In the genomic region with DNA sequence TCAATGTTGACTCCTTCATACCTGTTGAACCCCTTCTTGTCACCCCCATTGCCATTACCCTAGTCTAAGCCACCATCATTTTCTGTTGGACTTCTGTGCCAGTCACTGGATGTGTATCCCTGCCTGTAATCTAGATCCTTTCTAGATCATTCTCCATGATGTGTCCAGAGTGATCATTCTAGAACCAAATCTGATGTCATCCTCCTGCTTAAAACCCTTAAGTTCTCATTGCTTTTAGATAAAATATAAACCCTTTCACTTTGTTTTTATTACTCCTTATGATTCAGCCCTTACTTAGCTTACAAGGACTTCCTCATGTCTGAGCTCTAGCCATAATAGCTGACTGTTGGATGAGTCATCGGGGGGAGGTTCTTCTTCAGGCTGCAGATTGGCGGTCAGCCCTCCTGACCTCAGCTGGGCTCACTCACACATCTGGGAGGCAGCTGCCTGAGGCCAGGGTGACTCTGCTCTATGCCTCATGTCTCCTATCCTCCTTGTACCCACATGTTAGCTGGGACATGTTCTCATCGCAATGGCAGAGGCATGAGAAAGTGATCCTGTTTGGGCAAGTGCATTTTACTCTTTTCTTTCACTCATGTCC, we compare ENCODE assay signal across 8 cellular contexts.
A peak's percentile ranks its signal among the peaks of the same experiment; 100 is the strongest.
DNase-seq lines count a peak whose midpoint lies in the region; ATAC-seq and TF ChIP-seq lines count a peak whose summit lies in the region.

No MANE protein-coding gene starts in this region.

- intact Hi-C loops in aorta (cut with DNase I): no loop called here

- H3K4me1 Mint-ChIP-seq in CD4-positive, CD25-positive, alpha-beta regulatory T cell: no peaks in the 10 kb centered on the region

- no peaks in the 10 kb centered on the region for H4K20me1 ChIP-seq in Loucy (ENCODE audit: insufficient read depth, low read length, poor library complexity, severe bottlenecking)

- no peak overlapping the region for H3K27ac Mint-ChIP-seq in CD4-positive, CD25-positive, alpha-beta regulatory T cell

- no peak overlapping the region for H3K4me2 ChIP-seq in Loucy (ENCODE audit: low read depth, low read length, poor library complexity, severe bottlenecking)

- no peaks in the 10 kb centered on the region for H3K9me2 ChIP-seq in Loucy (replicated peaks; ENCODE audit: low read depth, low read length)

- H3K79me2 ChIP-seq in Loucy (ENCODE audit: insufficient read depth, low read length): no peaks in the 10 kb centered on the region

- H3K9ac ChIP-seq in Loucy (ENCODE audit: low read depth, low read length, poor library complexity, severe bottlenecking): no peak overlapping the region

- no peaks in the 10 kb centered on the region for H3K36me3 ChIP-seq in CD4-positive, CD25-positive, alpha-beta regulatory T cell (ENCODE audit: control insufficient read depth, insufficient read depth, low read length)
- H3K36me3 ChIP-seq in Loucy (ENCODE audit: insufficient read depth, low read length) (no peaks in the 10 kb centered on the region), aorta (ENCODE audit: control insufficient read depth in 1 of 2, insufficient read depth in 2 of 2, low read length in 1 of 2) (no peaks in the 10 kb centered on the region)

- peak overlapping the region; percentile 36; the same call in 1 of the 2 replicates for H2AFZ ChIP-seq in Loucy (ENCODE audit: low read length)

- no peaks in the 10 kb centered on the region for H3K27me3 Mint-ChIP-seq in CD4-positive, CD25-positive, alpha-beta regulatory T cell

- ATAC-seq in CD4-positive, CD25-positive, alpha-beta regulatory T cell (ENCODE audit: low read depth in 2 of 2): peak; percentile 18 to 38
- ATAC-seq in left lobe of liver (peak; percentile 78), aorta (ENCODE audit: low FRiP score) (peak; percentile 93), HG03432 (IDR thresholded peaks at IDR 0.05; ENCODE audit: unreplicated experiment) (no peak)

- H3F3A ChIP-seq in Loucy (ENCODE audit: low read depth): no peaks in the 10 kb centered on the region

- no peaks in the 10 kb centered on the region for H3K4me1 ChIP-seq in CD4-positive, CD25-positive, alpha-beta regulatory T cell (ENCODE audit: control insufficient read depth, insufficient read depth, low read length, poor library complexity, severe bottlenecking)
- H3K4me1 ChIP-seq in Loucy (ENCODE audit: insufficient read depth, low read length, poor library complexity, severe bottlenecking) (no peaks in the 10 kb centered on the region), aorta (ENCODE audit: control insufficient read depth in 1 of 2, insufficient read depth in 2 of 2, low read length in 2 of 2) (peaks cover 0 to 4% of the 10 kb centered on the region in 2 donors)

- peaks cover 0 to 2% (median 0%) of the 10 kb centered on the region in 7 donors for H3K9me3 Mint-ChIP-seq in CD4-positive, CD25-positive, alpha-beta regulatory T cell

- 39 to 42% methylated on average over 3 of the region's 3 CpGs for WGBS in aorta, 2 donors

- TF ChIP-seq CTCF in Loucy (conservative IDR thresholded peaks at IDR 0.05; ENCODE audit: low read length): no peak

- no peaks in the 10 kb centered on the region for H3K36me3 Mint-ChIP-seq in CD4-positive, CD25-positive, alpha-beta regulatory T cell

- H3K27ac ChIP-seq in CD4-positive, CD25-positive, alpha-beta regulatory T cell (ENCODE audit: insufficient read depth, low read length, poor library complexity, severe bottlenecking): no peak overlapping the region
- peak overlapping the region; percentile 44 to 92 for H3K27ac ChIP-seq in aorta (ENCODE audit: low read depth in 1 of 2, low read length in 2 of 2)

- no peaks in the 10 kb centered on the region for H3K27me3 ChIP-seq in CD4-positive, CD25-positive, alpha-beta regulatory T cell (ENCODE audit: control insufficient read depth, insufficient read depth, low read length)
- H3K27me3 ChIP-seq in Loucy (ENCODE audit: insufficient read depth, low read length, poor library complexity, severe bottlenecking): no peaks in the 10 kb centered on the region
- H3K27me3 ChIP-seq in aorta (ENCODE audit: control insufficient read depth in 1 of 2, insufficient read depth in 2 of 2, low read length in 1 of 2): no peaks in the 10 kb centered on the region

- no peaks in the 10 kb centered on the region for H3K9me3 ChIP-seq in CD4-positive, CD25-positive, alpha-beta regulatory T cell (ENCODE audit: control insufficient read depth in 2 of 2, low read length in 2 of 2)
- no peaks in the 10 kb centered on the region for H3K9me3 ChIP-seq in Loucy (ENCODE audit: insufficient read depth, low read depth, low read length)
- H3K9me3 ChIP-seq in aorta (ENCODE audit: control insufficient read depth, low read length): no peaks in the 10 kb centered on the region

- DNase-seq in CD4-positive, CD25-positive, alpha-beta regulatory T cell: peak in 1 of 3 donors; percentile 32
- DNase-seq in brain pericyte (ENCODE audit: low read depth, low spot score): peak; percentile 94
- no peak for DNase-seq in left lobe of liver (ENCODE audit: low spot score)
- DNase-seq in aorta: peak; percentile 91 to 93
- no peak for DNase-seq in midbrain (lab: John Stamatoyannopoulos, UW)
- no peak for DNase-seq in GM19240 (ENCODE audit: insufficient read length, low spot score)

- no peak overlapping the region for H3K4me3 Mint-ChIP-seq in CD4-positive, CD25-positive, alpha-beta regulatory T cell

- no peak overlapping the region for H3K4me3 ChIP-seq in CD4-positive, CD25-positive, alpha-beta regulatory T cell (ENCODE audit: low read depth, low read length)
- no peak overlapping the region for H3K4me3 ChIP-seq in Loucy (ENCODE audit: low read length, poor library complexity, severe bottlenecking)
- H3K4me3 ChIP-seq in aorta (ENCODE audit: low read length in 2 of 2): no peak overlapping the region

Comparison
In these comparisons a context has a peak if more than half of its experiments do, and no peak if none do; other contexts are left out.
1. DNase-seq: peak in brain pericyte (single experiment) and aorta (2 of 2); none in left lobe of liver (single experiment), midbrain (single experiment) and GM19240 (single experiment).